Comparison of ENCODE assay signal across 3 cellular contexts in the genomic region with DNA sequence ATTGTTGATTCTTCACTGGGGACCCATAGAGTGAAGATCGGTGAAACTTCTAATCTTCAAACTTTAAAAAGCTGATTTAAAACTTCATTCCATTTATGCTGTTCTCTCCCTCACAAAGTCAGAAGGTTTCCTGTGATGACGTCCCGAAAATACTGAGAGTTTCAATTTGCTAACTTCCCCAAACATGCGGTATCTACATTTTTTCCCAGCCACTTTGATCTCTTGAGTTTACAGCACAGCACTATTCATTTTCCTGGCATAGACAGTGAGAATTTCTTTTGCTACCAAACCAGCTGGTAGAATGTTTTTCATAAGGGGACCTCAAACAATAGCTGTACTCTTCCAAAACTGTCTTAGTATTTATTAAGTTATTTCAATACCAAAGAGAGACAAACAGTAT.
TF ChIP-seq lines count a peak whose summit lies in the region.

No MANE protein-coding gene starts in this region.

TF ChIP-seq in IMR-90, 13 proteins besides CTCF, POLR2A, EP300 and RAD21 (continued from another document):
- TF ChIP-seq FOS (IDR thresholded peaks at IDR 0.05; ENCODE audit: low read depth, low read length) (no peak), RFX5 (IDR thresholded peaks at IDR 0.05; ENCODE audit: low read depth, low read length) (no peak), MAFK (IDR thresholded peaks at IDR 0.05; ENCODE audit: low read depth, low read length) (no peak), SMC3 (IDR thresholded peaks at IDR 0.05; ENCODE audit: low read depth, low read length) (no peak), MXI1 (IDR thresholded peaks at IDR 0.05; ENCODE audit: borderline replicate concordance, low read depth, low read length) (no peak), RCOR1 (IDR thresholded peaks at IDR 0.05; ENCODE audit: insufficient replicate concordance, low read length) (no peak), MAZ (IDR thresholded peaks at IDR 0.05; ENCODE audit: borderline replicate concordance, low read depth, low read length) (no peak)
- TF ChIP-seq, protein P1, sequence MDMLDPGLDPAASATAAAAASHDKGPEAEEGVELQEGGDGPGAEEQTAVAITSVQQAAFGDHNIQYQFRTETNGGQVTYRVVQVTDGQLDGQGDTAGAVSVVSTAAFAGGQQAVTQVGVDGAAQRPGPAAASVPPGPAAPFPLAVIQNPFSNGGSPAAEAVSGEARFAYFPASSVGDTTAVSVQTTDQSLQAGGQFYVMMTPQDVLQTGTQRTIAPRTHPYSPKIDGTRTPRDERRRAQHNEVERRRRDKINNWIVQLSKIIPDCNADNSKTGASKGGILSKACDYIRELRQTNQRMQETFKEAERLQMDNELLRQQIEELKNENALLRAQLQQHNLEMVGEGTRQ (IDR thresholded peaks at IDR 0.05; ENCODE audit: low read depth, low read length) = no peak

TF ChIP-seq in GM12878, 131 proteins besides CTCF, POLR2A, EP300 and RAD21 (continues in another document):
- TF ChIP-seq, protein P2, sequence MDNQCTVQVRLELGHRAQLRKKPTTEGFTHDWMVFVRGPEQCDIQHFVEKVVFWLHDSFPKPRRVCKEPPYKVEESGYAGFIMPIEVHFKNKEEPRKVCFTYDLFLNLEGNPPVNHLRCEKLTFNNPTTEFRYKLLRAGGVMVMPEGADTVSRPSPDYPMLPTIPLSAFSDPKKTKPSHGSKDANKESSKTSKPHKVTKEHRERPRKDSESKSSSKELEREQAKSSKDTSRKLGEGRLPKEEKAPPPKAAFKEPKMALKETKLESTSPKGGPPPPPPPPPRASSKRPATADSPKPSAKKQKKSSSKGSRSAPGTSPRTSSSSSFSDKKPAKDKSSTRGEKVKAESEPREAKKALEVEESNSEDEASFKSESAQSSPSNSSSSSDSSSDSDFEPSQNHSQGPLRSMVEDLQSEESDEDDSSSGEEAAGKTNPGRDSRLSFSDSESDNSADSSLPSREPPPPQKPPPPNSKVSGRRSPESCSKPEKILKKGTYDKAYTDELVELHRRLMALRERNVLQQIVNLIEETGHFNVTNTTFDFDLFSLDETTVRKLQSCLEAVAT (IDR thresholded peaks at IDR 0.05) = 0 out of 2 replicates have a peak, but pooled peaks have one; percentile 40
- TF ChIP-seq, protein P3, sequence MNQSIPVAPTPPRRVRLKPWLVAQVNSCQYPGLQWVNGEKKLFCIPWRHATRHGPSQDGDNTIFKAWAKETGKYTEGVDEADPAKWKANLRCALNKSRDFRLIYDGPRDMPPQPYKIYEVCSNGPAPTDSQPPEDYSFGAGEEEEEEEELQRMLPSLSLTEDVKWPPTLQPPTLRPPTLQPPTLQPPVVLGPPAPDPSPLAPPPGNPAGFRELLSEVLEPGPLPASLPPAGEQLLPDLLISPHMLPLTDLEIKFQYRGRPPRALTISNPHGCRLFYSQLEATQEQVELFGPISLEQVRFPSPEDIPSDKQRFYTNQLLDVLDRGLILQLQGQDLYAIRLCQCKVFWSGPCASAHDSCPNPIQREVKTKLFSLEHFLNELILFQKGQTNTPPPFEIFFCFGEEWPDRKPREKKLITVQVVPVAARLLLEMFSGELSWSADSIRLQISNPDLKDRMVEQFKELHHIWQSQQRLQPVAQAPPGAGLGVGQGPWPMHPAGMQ (IDR thresholded peaks at IDR 0.05; ENCODE audit: borderline replicate concordance) = no peak
- TF ChIP-seq EED (IDR thresholded peaks at IDR 0.05; ENCODE audit: low read depth) (peak; percentile 43; the same call in 1 of the 2 replicates), MTA2 (IDR thresholded peaks at IDR 0.05; ENCODE audit: low read depth) (peak; percentile 75), ZNF384 (IDR thresholded peaks at IDR 0.05; ENCODE audit: borderline replicate concordance, low read depth, low read length) (peak; percentile 24; the same call in 1 of the 2 replicates), ATF7 (IDR thresholded peaks at IDR 0.05; ENCODE audit: low read depth) (peak; percentile 63; the same call in 1 of the 2 replicates), POLR2AphosphoS5 (IDR thresholded peaks at IDR 0.05; ENCODE audit: low read length) (no peak), IKZF1 (conservative IDR thresholded peaks at IDR 0.05) (peak; percentile 67), HDAC2 (IDR thresholded peaks at IDR 0.05) (no peak), TCF7 (IDR thresholded peaks at IDR 0.05; ENCODE audit: borderline replicate concordance) (peak; percentile 81), PAX8 (IDR thresholded peaks at IDR 0.05) (no peak), IKZF2 (IDR thresholded peaks at IDR 0.05) (peak; percentile 68 to 76; a peak in 2 of 4 replicates), SMAD1 (IDR thresholded peaks at IDR 0.05; ENCODE audit: low read depth, partially characterized antibody) (peak; percentile 41)
- TF ChIP-seq, protein P4, sequence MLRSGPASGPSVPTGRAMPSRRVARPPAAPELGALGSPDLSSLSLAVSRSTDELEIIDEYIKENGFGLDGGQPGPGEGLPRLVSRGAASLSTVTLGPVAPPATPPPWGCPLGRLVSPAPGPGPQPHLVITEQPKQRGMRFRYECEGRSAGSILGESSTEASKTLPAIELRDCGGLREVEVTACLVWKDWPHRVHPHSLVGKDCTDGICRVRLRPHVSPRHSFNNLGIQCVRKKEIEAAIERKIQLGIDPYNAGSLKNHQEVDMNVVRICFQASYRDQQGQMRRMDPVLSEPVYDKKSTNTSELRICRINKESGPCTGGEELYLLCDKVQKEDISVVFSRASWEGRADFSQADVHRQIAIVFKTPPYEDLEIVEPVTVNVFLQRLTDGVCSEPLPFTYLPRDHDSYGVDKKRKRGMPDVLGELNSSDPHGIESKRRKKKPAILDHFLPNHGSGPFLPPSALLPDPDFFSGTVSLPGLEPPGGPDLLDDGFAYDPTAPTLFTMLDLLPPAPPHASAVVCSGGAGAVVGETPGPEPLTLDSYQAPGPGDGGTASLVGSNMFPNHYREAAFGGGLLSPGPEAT (IDR thresholded peaks at IDR 0.05; ENCODE audit: low read depth) = peak; percentile 68; the same call in 1 of the 2 replicates
- TF ChIP-seq, protein P5, sequence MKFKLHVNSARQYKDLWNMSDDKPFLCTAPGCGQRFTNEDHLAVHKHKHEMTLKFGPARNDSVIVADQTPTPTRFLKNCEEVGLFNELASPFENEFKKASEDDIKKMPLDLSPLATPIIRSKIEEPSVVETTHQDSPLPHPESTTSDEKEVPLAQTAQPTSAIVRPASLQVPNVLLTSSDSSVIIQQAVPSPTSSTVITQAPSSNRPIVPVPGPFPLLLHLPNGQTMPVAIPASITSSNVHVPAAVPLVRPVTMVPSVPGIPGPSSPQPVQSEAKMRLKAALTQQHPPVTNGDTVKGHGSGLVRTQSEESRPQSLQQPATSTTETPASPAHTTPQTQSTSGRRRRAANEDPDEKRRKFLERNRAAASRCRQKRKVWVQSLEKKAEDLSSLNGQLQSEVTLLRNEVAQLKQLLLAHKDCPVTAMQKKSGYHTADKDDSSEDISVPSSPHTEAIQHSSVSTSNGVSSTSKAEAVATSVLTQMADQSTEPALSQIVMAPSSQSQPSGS (IDR thresholded peaks at IDR 0.05; ENCODE audit: low read length) = 0 out of 2 replicates have a peak, but pooled peaks have one; percentile 18

TF ChIP-seq in SK-N-SH treated with all-trans-retinoic acid at 6 μM for 48 hours, 23 proteins besides CTCF, POLR2A, EP300 and RAD21 (continued from another document):
- TF ChIP-seq, protein P6, sequence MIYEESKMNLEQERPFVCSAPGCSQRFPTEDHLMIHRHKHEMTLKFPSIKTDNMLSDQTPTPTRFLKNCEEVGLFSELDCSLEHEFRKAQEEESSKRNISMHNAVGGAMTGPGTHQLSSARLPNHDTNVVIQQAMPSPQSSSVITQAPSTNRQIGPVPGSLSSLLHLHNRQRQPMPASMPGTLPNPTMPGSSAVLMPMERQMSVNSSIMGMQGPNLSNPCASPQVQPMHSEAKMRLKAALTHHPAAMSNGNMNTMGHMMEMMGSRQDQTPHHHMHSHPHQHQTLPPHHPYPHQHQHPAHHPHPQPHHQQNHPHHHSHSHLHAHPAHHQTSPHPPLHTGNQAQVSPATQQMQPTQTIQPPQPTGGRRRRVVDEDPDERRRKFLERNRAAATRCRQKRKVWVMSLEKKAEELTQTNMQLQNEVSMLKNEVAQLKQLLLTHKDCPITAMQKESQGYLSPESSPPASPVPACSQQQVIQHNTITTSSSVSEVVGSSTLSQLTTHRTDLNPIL (CRISPR knock-in tag; IDR thresholded peaks at IDR 0.05; ENCODE audit: low read depth) = no peak
- TF ChIP-seq ZFP3 (CRISPR knock-in tag; IDR thresholded peaks at IDR 0.05) (no peak), ZFP30 (CRISPR knock-in tag; IDR thresholded peaks at IDR 0.05) (no peak), ARNTL (CRISPR knock-in tag; IDR thresholded peaks at IDR 0.05; ENCODE audit: borderline replicate concordance, low read depth) (no peak), ZNF565 (CRISPR knock-in tag; conservative IDR thresholded peaks at IDR 0.05; ENCODE audit: low read depth) (no peak), TCF4 (CRISPR knock-in tag; IDR thresholded peaks at IDR 0.05; ENCODE audit: borderline replicate concordance) (no peak), ZNF8 (CRISPR knock-in tag; IDR thresholded peaks at IDR 0.05) (no peak)
- TF ChIP-seq, protein P7, sequence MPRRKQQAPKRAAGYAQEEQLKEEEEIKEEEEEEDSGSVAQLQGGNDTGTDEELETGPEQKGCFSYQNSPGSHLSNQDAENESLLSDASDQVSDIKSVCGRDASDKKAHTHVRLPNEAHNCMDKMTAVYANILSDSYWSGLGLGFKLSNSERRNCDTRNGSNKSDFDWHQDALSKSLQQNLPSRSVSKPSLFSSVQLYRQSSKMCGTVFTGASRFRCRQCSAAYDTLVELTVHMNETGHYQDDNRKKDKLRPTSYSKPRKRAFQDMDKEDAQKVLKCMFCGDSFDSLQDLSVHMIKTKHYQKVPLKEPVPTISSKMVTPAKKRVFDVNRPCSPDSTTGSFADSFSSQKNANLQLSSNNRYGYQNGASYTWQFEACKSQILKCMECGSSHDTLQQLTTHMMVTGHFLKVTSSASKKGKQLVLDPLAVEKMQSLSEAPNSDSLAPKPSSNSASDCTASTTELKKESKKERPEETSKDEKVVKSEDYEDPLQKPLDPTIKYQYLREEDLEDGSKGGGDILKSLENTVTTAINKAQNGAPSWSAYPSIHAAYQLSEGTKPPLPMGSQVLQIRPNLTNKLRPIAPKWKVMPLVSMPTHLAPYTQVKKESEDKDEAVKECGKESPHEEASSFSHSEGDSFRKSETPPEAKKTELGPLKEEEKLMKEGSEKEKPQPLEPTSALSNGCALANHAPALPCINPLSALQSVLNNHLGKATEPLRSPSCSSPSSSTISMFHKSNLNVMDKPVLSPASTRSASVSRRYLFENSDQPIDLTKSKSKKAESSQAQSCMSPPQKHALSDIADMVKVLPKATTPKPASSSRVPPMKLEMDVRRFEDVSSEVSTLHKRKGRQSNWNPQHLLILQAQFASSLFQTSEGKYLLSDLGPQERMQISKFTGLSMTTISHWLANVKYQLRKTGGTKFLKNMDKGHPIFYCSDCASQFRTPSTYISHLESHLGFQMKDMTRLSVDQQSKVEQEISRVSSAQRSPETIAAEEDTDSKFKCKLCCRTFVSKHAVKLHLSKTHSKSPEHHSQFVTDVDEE (CRISPR knock-in tag; IDR thresholded peaks at IDR 0.05) = no peak
- TF ChIP-seq, protein P8, sequence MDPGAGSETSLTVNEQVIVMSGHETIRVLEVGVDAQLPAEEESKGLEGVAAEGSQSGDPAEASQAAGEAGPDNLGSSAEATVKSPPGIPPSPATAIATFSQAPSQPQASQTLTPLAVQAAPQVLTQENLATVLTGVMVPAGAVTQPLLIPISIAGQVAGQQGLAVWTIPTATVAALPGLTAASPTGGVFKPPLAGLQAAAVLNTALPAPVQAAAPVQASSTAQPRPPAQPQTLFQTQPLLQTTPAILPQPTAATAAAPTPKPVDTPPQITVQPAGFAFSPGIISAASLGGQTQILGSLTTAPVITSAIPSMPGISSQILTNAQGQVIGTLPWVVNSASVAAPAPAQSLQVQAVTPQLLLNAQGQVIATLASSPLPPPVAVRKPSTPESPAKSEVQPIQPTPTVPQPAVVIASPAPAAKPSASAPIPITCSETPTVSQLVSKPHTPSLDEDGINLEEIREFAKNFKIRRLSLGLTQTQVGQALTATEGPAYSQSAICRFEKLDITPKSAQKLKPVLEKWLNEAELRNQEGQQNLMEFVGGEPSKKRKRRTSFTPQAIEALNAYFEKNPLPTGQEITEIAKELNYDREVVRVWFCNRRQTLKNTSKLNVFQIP (CRISPR knock-in tag; IDR thresholded peaks at IDR 0.05; ENCODE audit: borderline replicate concordance, low read depth) = no peak
